23 cellular contexts compared by ENCODE assay signal in genomic region chr11:60125962-60126585, GRCh38. TPM values are rescaled to one million over a fixed set of nuclear protein-coding genes. Genes with fewer than 3 reads are reported as not detected.
DNase-seq lines count a peak whose midpoint lies in the region; ATAC-seq, FAIRE-seq and TF ChIP-seq lines count a peak whose summit lies in the region.
"Had no signal": no experiment of that assay in that cellular context is flagged by ENCODE, and none has a peak within 500 bp of the region (broad histone marks: within the 10 kb centered on the region; RNA-seq: fewer than 3 reads in every experiment).

No MANE protein-coding gene starts in this region.

- peak; percentile 72 for DNase-seq in NCI-H82 (lab: John Stamatoyannopoulos, UW)
- no peak for DNase-seq in NCI-H82 treated with DMSO at 0.1 percent for 48 hours (lab: John Stamatoyannopoulos, UW; ENCODE audit: unreplicated experiment)
- DNase-seq in RWPE2 (ENCODE audit: low spot score) = no peak
- DNase-seq in erythroblast (lab: John Stamatoyannopoulos, UW) = peak; percentile 31 to 38
- peak; percentile 40 for DNase-seq in small intestine
- DNase-seq in DMS53 (lab: John Stamatoyannopoulos, UW) = no peak
- no peak for DNase-seq in DMS 273 treated with DMSO at 0.1 percent for 48 hours (lab: John Stamatoyannopoulos, UW)
- DNase-seq: activated CD8-positive, alpha-beta T cell treated with anti-CD3 and anti-CD28 coated beads for 36 hours; aorta; CD4-positive, alpha-beta T cell; cortex of kidney; effector memory CD8-positive, alpha-beta T cell; hypothalamus; Karpas-422; stimulated activated naive CD8-positive, alpha-beta T cell treated with anti-CD3 and anti-CD28 coated beads, Interleukin-15, amount 100 ng/mL, for 72 hours; thyroid gland had no signal

- FAIRE-seq in small intestine (lab: Jason Lieb, UNC) = no peak
- FAIRE-seq: GM18507 had no signal

- H3K4me3 ChIP-seq in RWPE2 (ENCODE audit: severe bottlenecking) (no peak overlapping the region), small intestine (ENCODE audit: low read depth in 1 of 2, low read length in 2 of 2) (no peak overlapping the region)
- H3K4me3 ChIP-seq: SJSA1, thyroid gland had no signal

- H3K9me3 ChIP-seq in RWPE2 (ENCODE audit: severe bottlenecking) (no peaks in the 10 kb centered on the region), small intestine (ENCODE audit: control insufficient read depth, low read depth) (no peaks in the 10 kb centered on the region)
- H3K9me3 ChIP-seq: SJSA1, thyroid gland had no signal

- no peaks in the 10 kb centered on the region for H3K27me3 ChIP-seq in RWPE2 (ENCODE audit: insufficient read depth, poor library complexity, severe bottlenecking)
- no peaks in the 10 kb centered on the region for H3K27me3 ChIP-seq in small intestine (ENCODE audit: control insufficient read depth in 2 of 2, insufficient read depth in 2 of 2, low read length in 2 of 2)
- H3K27me3 ChIP-seq: SJSA1, thyroid gland had no signal

- H3K36me3 ChIP-seq in RWPE2 (ENCODE audit: low read depth) = no peaks in the 10 kb centered on the region
- H3K36me3 ChIP-seq in small intestine (ENCODE audit: control insufficient read depth in 2 of 2, insufficient read depth in 2 of 2, low read length in 2 of 2) = no peaks in the 10 kb centered on the region
- H3K36me3 ChIP-seq: SJSA1, thyroid gland had no signal

- H3K27ac ChIP-seq in RWPE2 (ENCODE audit: poor library complexity, severe bottlenecking) (peak overlapping the region; percentile 74), small intestine (ENCODE audit: low read depth in 1 of 2, low read length in 1 of 2) (no peak overlapping the region)
- H3K27ac ChIP-seq: 22Rv1, SJSA1, thyroid gland had no signal

- no peak for TF ChIP-seq CTCF in RWPE2 (IDR thresholded peaks at IDR 0.05; ENCODE audit: poor library complexity, severe bottlenecking)

- TF ChIP-seq POLR2A in erythroblast (IDR thresholded peaks at IDR 0.05; ENCODE audit: low read length) = no peak

- H3K4me1 ChIP-seq in RWPE2 (ENCODE audit: insufficient read depth, poor library complexity, severe bottlenecking) = peaks cover 22% of the 10 kb centered on the region
- H3K4me1 ChIP-seq in small intestine (ENCODE audit: control insufficient read depth in 2 of 2, insufficient read depth in 1 of 2, low read depth in 1 of 2, low read length in 1 of 2) = peaks cover 2 to 3% of the 10 kb centered on the region in 2 donors
- H3K4me1 ChIP-seq: SJSA1, thyroid gland had no signal

- ATAC-seq in RWPE2 (ENCODE audit: low read depth) = peak; percentile 74
- ATAC-seq in GM21423 (IDR thresholded peaks at IDR 0.05; ENCODE audit: unreplicated experiment) = no peak
- ATAC-seq: activated CD8-positive, alpha-beta T cell treated with anti-CD3 and anti-CD28 coated beads for 36 hours; effector memory CD8-positive, alpha-beta T cell; HCT116; natural killer cell treated with Interleukin-12 subunit alpha and Interleukin-12 subunit beta and Interleukin-15 and Interleukin-18, amount 100 ng/mL, for 72 hours; Panc1; stimulated activated naive CD8-positive, alpha-beta T cell treated with anti-CD3 and anti-CD28 coated beads, Interleukin-15, amount 100 ng/mL, for 72 hours had no signal

RNA-seq across cellular contexts. Expression of gene MS4A2, which starts 37.6 kb away (rescaled TPM):
- polyA plus RNA-seq in small intestine = under 1 TPM in 2 of 3 donors, not detected in 1; 0.45 to 0.81 TPM

RNA-seq across cellular contexts. Expression of gene MS4A6A, which starts 56.8 kb away (rescaled TPM):
- polyA plus RNA-seq in small intestine = 10 to 100 TPM in 2 of 3 donors, 1 to 10 TPM in 1; 7.6 to 74.3 (median 71.1) TPM

Comparison
In these comparisons a context has a peak if more than half of its experiments do, and no peak if none do; other contexts are left out.
1. DNase-seq: peak in NCI-H82 (single experiment), erythroblast (2 of 2) and small intestine (single experiment); none in NCI-H82 treated with DMSO at 0.1 percent for 48 hours (single experiment), RWPE2 (single experiment), DMS53 (single experiment) and DMS 273 treated with DMSO at 0.1 percent for 48 hours (single experiment).